7 cellular contexts compared by ENCODE assay signal in the genomic region with DNA sequence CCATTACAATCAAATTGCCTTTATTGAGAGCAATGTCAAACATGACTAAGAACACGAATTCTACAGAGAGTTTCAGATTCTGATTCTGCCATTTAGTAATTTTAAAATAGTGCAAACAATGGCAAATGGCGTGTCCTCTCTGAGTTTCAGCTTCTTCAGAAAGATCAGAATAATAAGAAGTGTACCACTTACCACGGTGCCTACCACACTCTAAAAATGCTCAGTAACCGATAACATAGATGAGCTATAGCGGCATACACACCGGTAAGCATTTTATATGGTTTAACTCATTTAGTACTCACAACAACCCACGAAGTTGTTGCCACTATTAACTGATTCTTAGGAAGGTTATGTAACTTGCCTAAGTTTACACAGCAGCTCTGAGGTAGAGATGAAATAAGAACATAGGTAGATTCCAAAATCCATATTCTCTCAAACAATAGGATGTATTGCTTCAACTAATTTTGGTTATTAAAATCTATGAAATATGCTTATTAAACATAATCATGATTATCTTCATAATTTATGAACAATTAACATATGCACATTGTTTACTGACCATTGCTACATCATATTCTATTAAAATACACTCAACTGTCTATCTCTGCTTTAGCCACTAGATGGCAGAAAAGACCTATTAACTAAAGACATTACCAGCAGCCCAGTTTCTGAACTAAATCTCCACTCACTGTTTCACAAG. TPM values are rescaled to one million over a fixed set of nuclear protein-coding genes. Genes with fewer than 3 reads are reported as not detected.
DNase-seq lines count a peak whose midpoint lies in the region; ATAC-seq and TF ChIP-seq lines count a peak whose summit lies in the region.

No MANE protein-coding gene starts in this region.

- TF ChIP-seq CTCF in cardiac fibroblast (IDR thresholded peaks at IDR 0.05; ENCODE audit: low read depth, low read length) (peak; percentile 44), right lobe of liver (IDR thresholded peaks at IDR 0.05) (peak; percentile 79 to 87 (median 82))

- no peak for TF ChIP-seq POLR2A in right lobe of liver (IDR thresholded peaks at IDR 0.05)

- H3K27ac ChIP-seq in right lobe of liver, result no peak overlapping the region

- no peaks in the 10 kb centered on the region for H3K27me3 ChIP-seq in right lobe of liver

- peak; percentile 94 for ATAC-seq in GM21528 (IDR thresholded peaks at IDR 0.05; ENCODE audit: low FRiP score, unreplicated experiment)
- peak; percentile 88 to 96 (median 90) for ATAC-seq in right lobe of liver

- no peaks in the 10 kb centered on the region for H3K4me1 ChIP-seq in right lobe of liver

- DNase-seq in GM04504 (ENCODE audit: low read depth) (peak; percentile 25), HPDE6-E6E7 (ENCODE audit: extremely low spot score) (peak; percentile 9), NCI-H82 treated with DMSO at 0.1 percent for 48 hours (lab: John Stamatoyannopoulos, UW; ENCODE audit: unreplicated experiment) (peak; percentile 69), cardiac fibroblast (ENCODE audit: low read depth in 2 of 2) (peak; percentile 75 to 81), right lobe of liver (no peak)
- no peak for DNase-seq in activated CD4-positive, alpha-beta T cell treated with anti-CD3 and anti-CD28 coated beads, Interleukin-2, amount 50 U/mL, for 1 hour

- WGBS in right lobe of liver (ENCODE audit: insufficient coverage, low coverage, low lambda C conversion rate, missing lambda C conversion rate), result 32% methylated on average over 6 of the region's 7 CpGs

- intact Hi-C loops in right lobe of liver (cut with DNase I), result no loop called here

- no peaks in the 10 kb centered on the region for H3K36me3 ChIP-seq in right lobe of liver

- no peaks in the 10 kb centered on the region for H3K9me3 ChIP-seq in right lobe of liver

- H3K4me3 ChIP-seq in cardiac fibroblast (replicated peaks in 1 of 2; ENCODE audit: low read depth in 2 of 2, low read length in 2 of 2) (no peak overlapping the region), right lobe of liver (no peak overlapping the region)

RNA-seq across cellular contexts. Expression of a gene that starts 38.3 kb away (rescaled TPM):
- total RNA-seq in right lobe of liver, result not detected

Comparison
In these comparisons a context has a peak if more than half of its experiments do, and no peak if none do; other contexts are left out.
1. DNase-seq: peak in GM04504 (single experiment), HPDE6-E6E7 (single experiment), NCI-H82 treated with DMSO at 0.1 percent for 48 hours (single experiment) and cardiac fibroblast (2 of 2); none in right lobe of liver (0 of 3) and activated CD4-positive, alpha-beta T cell treated with anti-CD3 and anti-CD28 coated beads, Interleukin-2, amount 50 U/mL, for 1 hour (single experiment).